Comparison of ENCODE assay signal across 1 cellular context in genomic region chr10:21260060-21260792, GRCh38.
TF ChIP-seq lines count a peak whose summit lies in the region.

No MANE protein-coding gene starts in this region.

TF ChIP-seq in K562, 482 proteins besides CTCF, POLR2A, EP300 and RAD21:
- TF ChIP-seq HCFC1 (IDR thresholded peaks at IDR 0.05; ENCODE audit: low read depth, low read length) (no peak), ZNF12 (CRISPR knock-in tag; IDR thresholded peaks at IDR 0.05) (no peak), ZNF165 (CRISPR knock-in tag; IDR thresholded peaks at IDR 0.05; ENCODE audit: borderline replicate concordance) (no peak), SAFB (IDR thresholded peaks at IDR 0.05; ENCODE audit: borderline replicate concordance, low read depth, low read length) (no peak), XRCC5 (IDR thresholded peaks at IDR 0.05; ENCODE audit: low read depth, low read length) (no peak)
- TF ChIP-seq, protein P1, sequence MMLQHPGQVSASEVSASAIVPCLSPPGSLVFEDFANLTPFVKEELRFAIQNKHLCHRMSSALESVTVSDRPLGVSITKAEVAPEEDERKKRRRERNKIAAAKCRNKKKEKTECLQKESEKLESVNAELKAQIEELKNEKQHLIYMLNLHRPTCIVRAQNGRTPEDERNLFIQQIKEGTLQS (IDR thresholded peaks at IDR 0.05): no peak
- TF ChIP-seq, protein P1 (CRISPR knock-in tag; conservative IDR thresholded peaks at IDR 0.05): no peak
- TF ChIP-seq, protein P2, sequence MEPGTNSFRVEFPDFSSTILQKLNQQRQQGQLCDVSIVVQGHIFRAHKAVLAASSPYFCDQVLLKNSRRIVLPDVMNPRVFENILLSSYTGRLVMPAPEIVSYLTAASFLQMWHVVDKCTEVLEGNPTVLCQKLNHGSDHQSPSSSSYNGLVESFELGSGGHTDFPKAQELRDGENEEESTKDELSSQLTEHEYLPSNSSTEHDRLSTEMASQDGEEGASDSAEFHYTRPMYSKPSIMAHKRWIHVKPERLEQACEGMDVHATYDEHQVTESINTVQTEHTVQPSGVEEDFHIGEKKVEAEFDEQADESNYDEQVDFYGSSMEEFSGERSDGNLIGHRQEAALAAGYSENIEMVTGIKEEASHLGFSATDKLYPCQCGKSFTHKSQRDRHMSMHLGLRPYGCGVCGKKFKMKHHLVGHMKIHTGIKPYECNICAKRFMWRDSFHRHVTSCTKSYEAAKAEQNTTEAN (CRISPR knock-in tag; IDR thresholded peaks at IDR 0.05): no peak
- TF ChIP-seq, protein P3, sequence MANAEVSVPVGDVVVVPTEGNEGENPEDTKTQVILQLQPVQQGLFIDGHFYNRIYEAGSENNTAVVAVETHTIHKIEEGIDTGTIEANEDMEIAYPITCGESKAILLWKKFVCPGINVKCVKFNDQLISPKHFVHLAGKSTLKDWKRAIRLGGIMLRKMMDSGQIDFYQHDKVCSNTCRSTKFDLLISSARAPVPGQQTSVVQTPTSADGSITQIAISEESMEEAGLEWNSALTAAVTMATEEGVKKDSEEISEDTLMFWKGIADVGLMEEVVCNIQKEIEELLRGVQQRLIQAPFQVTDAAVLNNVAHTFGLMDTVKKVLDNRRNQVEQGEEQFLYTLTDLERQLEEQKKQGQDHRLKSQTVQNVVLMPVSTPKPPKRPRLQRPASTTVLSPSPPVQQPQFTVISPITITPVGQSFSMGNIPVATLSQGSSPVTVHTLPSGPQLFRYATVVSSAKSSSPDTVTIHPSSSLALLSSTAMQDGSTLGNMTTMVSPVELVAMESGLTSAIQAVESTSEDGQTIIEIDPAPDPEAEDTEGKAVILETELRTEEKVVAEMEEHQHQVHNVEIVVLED (CRISPR knock-in tag; IDR thresholded peaks at IDR 0.05): no peak
- TF ChIP-seq, protein P4, sequence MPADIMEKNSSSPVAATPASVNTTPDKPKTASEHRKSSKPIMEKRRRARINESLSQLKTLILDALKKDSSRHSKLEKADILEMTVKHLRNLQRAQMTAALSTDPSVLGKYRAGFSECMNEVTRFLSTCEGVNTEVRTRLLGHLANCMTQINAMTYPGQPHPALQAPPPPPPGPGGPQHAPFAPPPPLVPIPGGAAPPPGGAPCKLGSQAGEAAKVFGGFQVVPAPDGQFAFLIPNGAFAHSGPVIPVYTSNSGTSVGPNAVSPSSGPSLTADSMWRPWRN (IDR thresholded peaks at IDR 0.05; ENCODE audit: low read depth): no peak
TF ChIP-seq in K562: peak in this region for 0.
